ENCODE assay signal across 10 cellular contexts in genomic region chr12:132428872-132429121, GRCh38.
A peak's percentile ranks its signal among the peaks of the same experiment; 100 is the strongest.
DNase-seq lines count a peak whose midpoint lies in the region; ATAC-seq and TF ChIP-seq lines count a peak whose summit lies in the region.
"Had no signal": no experiment of that assay in that cellular context is flagged by ENCODE, and none has a peak within 500 bp of the region (broad histone marks: within the 10 kb centered on the region; RNA-seq: fewer than 3 reads in every experiment).

No MANE protein-coding gene starts in this region.

- no peak for ATAC-seq in HG02884 (IDR thresholded peaks at IDR 0.05; ENCODE audit: unreplicated experiment)

- H3K36me3 Mint-ChIP-seq in IgD-negative memory B cell (no peaks in the 10 kb centered on the region), glutamatergic neuron (ENCODE audit: unreplicated experiment) (peaks cover 8% of the 10 kb centered on the region)

- no peak for DNase-seq in NT2/D1 (ENCODE audit: low read depth, low spot score)
- peak; percentile 44 for DNase-seq in glutamatergic neuron
- no peak for DNase-seq in NCI-H1105 (lab: John Stamatoyannopoulos, UW)
- no peak for DNase-seq in Ammon's horn (ENCODE audit: low spot score)
- DNase-seq: activated CD4-positive, alpha-beta T cell treated with anti-CD3 and anti-CD28 coated beads, Interleukin-2, amount 10 ng/mL, durations not matched to agents 24 days and 14 days; brain microvascular endothelial cell; GOT3 had no signal

- peak overlapping the region in 2 of 4 donors; percentile 27 to 55 for H3K4me3 Mint-ChIP-seq in IgD-negative memory B cell
- H3K4me3 Mint-ChIP-seq in glutamatergic neuron (ENCODE audit: unreplicated experiment): no peak overlapping the region
- H3K4me3 Mint-ChIP-seq: activated CD4-positive, alpha-beta T cell treated with anti-CD3 and anti-CD28 coated beads, Interleukin-2, amount 10 ng/mL, durations not matched to agents 24 days and 14 days had no signal

- peak overlapping the region in 2 of 3 donors; percentile 53 to 94 for H3K27ac Mint-ChIP-seq in IgD-negative memory B cell
- peak overlapping the region; percentile 87 for H3K27ac Mint-ChIP-seq in glutamatergic neuron (ENCODE audit: unreplicated experiment)
- H3K27ac Mint-ChIP-seq: activated CD4-positive, alpha-beta T cell treated with anti-CD3 and anti-CD28 coated beads, Interleukin-2, amount 10 ng/mL, durations not matched to agents 24 days and 14 days had no signal

- H3K4me3 ChIP-seq in NT2/D1 (ENCODE audit: insufficient read length, low read depth) (peak overlapping the region; percentile 31), rectal smooth muscle tissue (ENCODE audit: low read length) (peak overlapping the region; percentile 13)

- H3K9me3 Mint-ChIP-seq in IgD-negative memory B cell (peaks cover 0 to 4% (median 0%) of the 10 kb centered on the region in 3 donors), glutamatergic neuron (ENCODE audit: unreplicated experiment) (peaks cover 30% of the 10 kb centered on the region)

- H3K27me3 Mint-ChIP-seq in IgD-negative memory B cell (peaks cover 6% of the 10 kb centered on the region), glutamatergic neuron (ENCODE audit: unreplicated experiment) (peaks cover 16% of the 10 kb centered on the region)
- H3K27me3 Mint-ChIP-seq: activated CD4-positive, alpha-beta T cell treated with anti-CD3 and anti-CD28 coated beads, Interleukin-2, amount 10 ng/mL, durations not matched to agents 24 days and 14 days had no signal

- H3K27me3 ChIP-seq in NT2/D1 (ENCODE audit: insufficient read depth, insufficient read length): peaks cover 96% of the 10 kb centered on the region
- H3K27me3 ChIP-seq in rectal smooth muscle tissue (ENCODE audit: control insufficient read depth, insufficient read depth, low read length): peaks cover 13% of the 10 kb centered on the region

- H3K4me1 Mint-ChIP-seq in IgD-negative memory B cell (peaks cover 5 to 28% (median 23%) of the 10 kb centered on the region in 3 donors), glutamatergic neuron (ENCODE audit: low read depth, unreplicated experiment) (peaks cover 38% of the 10 kb centered on the region)

- H3K4me1 ChIP-seq in NT2/D1 (ENCODE audit: insufficient read depth, insufficient read length) (peaks cover 29% of the 10 kb centered on the region), rectal smooth muscle tissue (ENCODE audit: control insufficient read depth, insufficient read depth, low read length) (no peaks in the 10 kb centered on the region)

- no peak for TF ChIP-seq CTCF in glutamatergic neuron (IDR thresholded peaks at IDR 0.05; ENCODE audit: partially characterized antibody, unreplicated experiment)

- no peak overlapping the region for H3K27ac ChIP-seq in rectal smooth muscle tissue (ENCODE audit: low read depth, low read length)
- H3K27ac ChIP-seq: brain microvascular endothelial cell had no signal

- peak overlapping the region; percentile 75 for H3K9ac ChIP-seq in NT2/D1 (ENCODE audit: insufficient read length, low read depth)
- no peak overlapping the region for H3K9ac ChIP-seq in rectal smooth muscle tissue (ENCODE audit: low read length)

- H3K36me3 ChIP-seq in NT2/D1 (ENCODE audit: insufficient read depth, insufficient read length, low read length) (no peaks in the 10 kb centered on the region), rectal smooth muscle tissue (ENCODE audit: control insufficient read depth, insufficient read depth, low read length) (no peaks in the 10 kb centered on the region)
- H3K36me3 ChIP-seq: brain microvascular endothelial cell had no signal

- H3K9me3 ChIP-seq in NT2/D1 (ENCODE audit: insufficient read depth, low read length): peaks cover 17% of the 10 kb centered on the region; the same call in 1 of the 2 replicates
